8 cellular contexts compared by ENCODE assay signal in the genomic region with DNA sequence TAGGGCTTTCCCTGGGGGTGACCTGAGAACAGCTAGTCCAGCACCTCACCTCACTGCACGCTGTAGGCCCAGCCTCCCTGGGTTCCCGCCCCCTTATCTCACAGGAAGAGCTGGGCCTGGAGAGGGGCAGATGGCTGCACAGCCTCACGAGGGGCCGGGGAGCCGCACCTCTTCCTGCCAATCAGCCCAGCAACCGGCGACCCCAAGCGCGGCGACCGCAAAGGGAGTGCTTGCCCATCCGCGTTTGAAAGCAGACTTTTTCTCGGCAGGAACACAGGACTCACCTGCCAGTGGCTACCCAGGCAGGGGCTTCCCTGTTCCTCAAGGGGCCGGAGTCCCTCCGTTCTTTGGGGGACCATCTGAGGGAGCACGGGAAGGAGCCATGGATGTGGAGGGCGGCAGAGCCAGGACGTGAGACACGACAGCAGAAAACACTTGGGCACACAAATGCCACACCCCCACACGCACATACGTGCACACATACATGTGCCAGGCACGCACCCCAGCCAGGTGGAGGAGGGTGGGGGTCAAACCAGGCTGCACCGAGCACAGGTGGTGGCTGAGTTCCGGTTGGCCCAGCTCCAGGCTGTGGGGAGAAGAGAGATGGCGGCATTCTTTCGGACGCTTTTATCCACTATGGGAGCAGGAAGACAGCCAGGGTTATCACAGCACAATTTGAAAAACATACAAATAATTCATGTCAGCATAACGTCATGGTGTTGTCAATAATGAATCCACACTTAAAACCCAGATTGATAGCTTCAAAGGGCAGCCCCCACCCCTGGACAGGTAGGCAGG. TPM values are rescaled to one million over a fixed set of nuclear protein-coding genes. Genes with fewer than 3 reads are reported as not detected.
DNase-seq lines count a peak whose midpoint lies in the region; ATAC-seq, FAIRE-seq and TF ChIP-seq lines count a peak whose summit lies in the region.

No MANE protein-coding gene starts in this region.

- TF ChIP-seq RAD21 in HepG2 (CRISPR knock-in tag; IDR thresholded peaks at IDR 0.05): no peak

- H3K4me3 Mint-ChIP-seq in T-cell (peak overlapping the region; percentile 45 to 83 (median 57)), endothelial cell (ENCODE audit: unreplicated experiment) (no peak overlapping the region)

- peak overlapping the region; percentile 90 to 91 for H3K27ac Mint-ChIP-seq in T-cell
- H3K27ac Mint-ChIP-seq in endothelial cell (ENCODE audit: unreplicated experiment): no peak overlapping the region

- H3K27ac ChIP-seq in HepG2 (ENCODE audit: extremely low read length, insufficient read depth, low read length) (no peak overlapping the region), right lobe of liver (peak overlapping the region in 1 of 3 donors; percentile 13)

- H4K20me1 ChIP-seq in HepG2 (ENCODE audit: insufficient read depth, low read length): no peaks in the 10 kb centered on the region

- TF ChIP-seq EP300 in HepG2 (IDR thresholded peaks at IDR 0.05; ENCODE audit: low read depth in 2 of 2, low read length in 2 of 2): no peak
- TF ChIP-seq EP300 in HepG2 (CRISPR knock-in tag; IDR thresholded peaks at IDR 0.05; ENCODE audit: borderline replicate concordance): no peak

- in situ Hi-C loops in HepG2 (cut with HindIII; ENCODE audit: extremely low pct_ligation_motif_present, low pct_unique_long_range_greater_than_20kb): loop anchor here (10.0 kb wide), 1 partner anchor 143 kb away; the partner anchor contains the start of gene UBAC1

- no peak overlapping the region for H3K4me2 ChIP-seq in HepG2 (ENCODE audit: low read depth, low read length)

- peaks cover 39% of the 10 kb centered on the region for H3K4me1 ChIP-seq in HepG2 (ENCODE audit: insufficient read depth, low read length)
- H3K4me1 ChIP-seq in right lobe of liver: peaks cover 0 to 13% (median 5%) of the 10 kb centered on the region in 4 donors

- no peak for TF ChIP-seq CTCF in HepG2 (CRISPR knock-in tag; IDR thresholded peaks at IDR 0.05)
- TF ChIP-seq CTCF in right lobe of liver (IDR thresholded peaks at IDR 0.05): no peak
- no peak for TF ChIP-seq CTCF in endothelial cell (IDR thresholded peaks at IDR 0.05; ENCODE audit: unreplicated experiment)

- 75% methylated on average over 18 of the region's 29 CpGs for WGBS in HepG2 (ENCODE audit: low lambda C conversion rate)
- WGBS in right lobe of liver (ENCODE audit: insufficient coverage, low coverage, low lambda C conversion rate, missing lambda C conversion rate): 0% methylated on average over 1 of the region's 29 CpGs

- H3K4me3 ChIP-seq in HepG2 (replicated peaks in 1 of 3; ENCODE audit: insufficient read depth in 1 of 3, low read depth in 2 of 3, low read length in 3 of 3): no peak overlapping the region
- no peak overlapping the region for H3K4me3 ChIP-seq in right lobe of liver

- ATAC-seq in HepG2: no peak
- ATAC-seq in right lobe of liver: no peak
- ATAC-seq in T-cell (replicated peaks in 1 of 4): peak; percentile 20 to 36 (median 28)
- no peak for ATAC-seq in HG02884 (IDR thresholded peaks at IDR 0.05; ENCODE audit: unreplicated experiment)

- no peaks in the 10 kb centered on the region for H3K9me3 ChIP-seq in HepG2 (ENCODE audit: low read length)
- H3K9me3 ChIP-seq in right lobe of liver: no peaks in the 10 kb centered on the region

- H2AFZ ChIP-seq in HepG2 (ENCODE audit: low read length): no peak overlapping the region

- TF ChIP-seq POLR2A in HepG2 (IDR thresholded peaks at IDR 0.05; ENCODE audit: insufficient read depth in 1 of 2, low read depth in 2 of 2, low read length in 2 of 2): no peak
- TF ChIP-seq POLR2A in right lobe of liver (IDR thresholded peaks at IDR 0.05): no peak

- no peaks in the 10 kb centered on the region for H3K36me3 Mint-ChIP-seq in T-cell
- H3K36me3 Mint-ChIP-seq in endothelial cell (ENCODE audit: low read depth, unreplicated experiment): no peaks in the 10 kb centered on the region

- H3K9me3 Mint-ChIP-seq in T-cell (no peaks in the 10 kb centered on the region), endothelial cell (ENCODE audit: unreplicated experiment) (no peaks in the 10 kb centered on the region)

- BruUV-seq in HepG2 (replicated peaks; lab: Mats Ljungman, UMichigan): no TSS peak

- H3K27me3 ChIP-seq in HepG2 (ENCODE audit: control insufficient read depth in 1 of 2, insufficient read depth in 2 of 2, low read length in 2 of 2): peaks cover 6 to 28% of the 10 kb centered on the region in 2 experiments; a peak in 4 of 5 replicates
- H3K27me3 ChIP-seq in right lobe of liver: no peaks in the 10 kb centered on the region

- CTCF ChIA-PET in HepG2 (lab: Yijun Ruan, JAX; ENCODE audit: low intra/inter-chr PET ratio, low total read pairs): no interaction called here
- CTCF ChIA-PET in T-cell (lab: Charles Lee): interaction anchor here in 1 of 2 donors (0.7 kb wide), 1 partner anchor 9 kb away, joined by 3 read pairs; no protein-coding TSS in a partner anchor

- DNase-seq in HepG2 (ENCODE audit: low spot score) (no peak), right lobe of liver (no peak), T-cell (peak in 25 of 34 experiments; percentile 11 to 61 (median 40)), ureter (ENCODE audit: low spot score) (peak; percentile 79), COLO829 (ENCODE audit: low spot score) (no peak), endothelial cell (ENCODE audit: low spot score) (no peak)
- peak; percentile 22 for DNase-seq in effector CD8-positive, alpha-beta T cell (lab: John Stamatoyannopoulos, UW)

- intact Hi-C loops in HepG2 (cut with micrococcal nuclease; ENCODE audit: unreplicated experiment) (no loop called here), right lobe of liver (cut with DNase I) (no loop called here)

- H3K36me3 ChIP-seq in HepG2 (replicated peaks in 1 of 2; ENCODE audit: control insufficient read depth in 1 of 2, insufficient read depth in 2 of 2, low read length in 2 of 2) (no peaks in the 10 kb centered on the region), right lobe of liver (no peaks in the 10 kb centered on the region)

- H3K9ac ChIP-seq in HepG2 (ENCODE audit: insufficient read depth, low read depth, low read length): no peak overlapping the region

- H3K27me3 Mint-ChIP-seq in T-cell: no peaks in the 10 kb centered on the region
- H3K27me3 Mint-ChIP-seq in endothelial cell (ENCODE audit: unreplicated experiment): peaks cover 10% of the 10 kb centered on the region

- no peaks in the 10 kb centered on the region for H3K79me2 ChIP-seq in HepG2 (ENCODE audit: insufficient read depth, low read length)

- no peak for FAIRE-seq in HepG2 (lab: Jason Lieb, UNC)

- POLR2A ChIA-PET in HepG2 (lab: Yijun Ruan, JAX): interaction anchor here (2.4 kb wide), 1 partner anchor 10 kb away, joined by 8 read pairs; no protein-coding TSS in a partner anchor
- POLR2A ChIA-PET in T-cell (lab: Charles Lee): no interaction called here

- H3K4me1 Mint-ChIP-seq in T-cell: peaks cover 53 to 56% (median 55%) of the 10 kb centered on the region in 3 donors
- no peaks in the 10 kb centered on the region for H3K4me1 Mint-ChIP-seq in endothelial cell (ENCODE audit: unreplicated experiment)

RNA-seq across cellular contexts. Expression of gene TMEM250, which starts 11.3 kb away (rescaled TPM):
- total RNA-seq in HepG2 (2016; rRNA removed; fragmentation: Illumina TruSeq; extraction: Trizol) (12.0 and 13.9 TPM in 2 replicates), right lobe of liver (10 to 100 TPM; 12.4 to 29.7 (median 15.4) TPM), T-cell (10 to 100 TPM; 21.0 to 77.9 (median 63.0) TPM), ureter (31.8 TPM), endothelial cell (ENCODE audit: unreplicated experiment) (33.6 TPM)
- 7.7 and 7.9 TPM in 2 replicates for total RNA-seq in HepG2 (2016; cell fraction: cytosol; rRNA removed; fragmentation: Illumina TruSeq; extraction: Trizol; ENCODE audit: low read depth)
- 9.6 and 13.9 TPM in 2 replicates for total RNA-seq in HepG2 (2016; cell fraction: insoluble cytoplasmic fraction; rRNA removed; fragmentation: Illumina TruSeq; extraction: Trizol)
- total RNA-seq in HepG2 (2016; cell fraction: membrane; rRNA removed; fragmentation: Illumina TruSeq; extraction: Trizol): 17.8 and 22.1 TPM in 2 replicates
- 10.1 and 11.0 TPM in 2 replicates for total RNA-seq in HepG2 (2016; cell fraction: nucleus; rRNA removed; fragmentation: Illumina TruSeq; extraction: Trizol)
- 5.5 and 7.1 TPM in 2 replicates for polyA plus RNA-seq in HepG2 (2011; rRNA removed)
- polyA plus RNA-seq in HepG2 (2011; cell fraction: cytosol; rRNA removed): 7.1 and 10.4 TPM in 2 replicates
- polyA plus RNA-seq in HepG2 (2011; cell fraction: nucleus; rRNA removed): 9.4 and 12.5 TPM in 2 replicates
- polyA plus RNA-seq in HepG2 (2012): 6.0 and 9.5 TPM in 2 replicates
- 6.4 and 8.1 TPM in 2 replicates for polyA plus RNA-seq in HepG2 (2016; cell fraction: cytosol; fragmentation: Illumina TruSeq; extraction: Trizol; ENCODE audit: low read depth)
- polyA plus RNA-seq in HepG2 (2016; cell fraction: insoluble cytoplasmic fraction; fragmentation: Illumina TruSeq; extraction: Trizol; ENCODE audit: low read depth): 14.5 and 15.8 TPM in 2 replicates
- polyA plus RNA-seq in HepG2 (2016; cell fraction: membrane; fragmentation: Illumina TruSeq; extraction: Trizol; ENCODE audit: low read depth): 14.9 and 17.1 TPM in 2 replicates
- 14.9 and 17.4 TPM in 2 replicates for polyA plus RNA-seq in HepG2 (2016; cell fraction: nucleus; fragmentation: Illumina TruSeq; extraction: Trizol; ENCODE audit: insufficient read depth, low read depth)
- polyA minus RNA-seq in HepG2 (2011; rRNA and poly(A)+ RNA removed; ENCODE audit: low replicate concordance): 18.3 and 50.6 TPM in 2 replicates
- 7.9 and 8.8 TPM in 2 replicates for polyA minus RNA-seq in HepG2 (2011; cell fraction: cytosol; rRNA and poly(A)+ RNA removed)
- 4.7 and 8.0 TPM in 2 replicates for polyA minus RNA-seq in HepG2 (2011; cell fraction: nucleus; rRNA and poly(A)+ RNA removed)

RNA-seq across cellular contexts. Expression of gene NACC2, which starts 12.3 kb away (rescaled TPM):
- 10.5 and 12.3 TPM in 2 replicates for total RNA-seq in HepG2 (2016; rRNA removed; fragmentation: Illumina TruSeq; extraction: Trizol)
- total RNA-seq in HepG2 (2016; cell fraction: cytosol; rRNA removed; fragmentation: Illumina TruSeq; extraction: Trizol; ENCODE audit: low read depth): 2.1 and 2.2 TPM in 2 replicates
- total RNA-seq in HepG2 (2016; cell fraction: insoluble cytoplasmic fraction; rRNA removed; fragmentation: Illumina TruSeq; extraction: Trizol): 9.0 and 12.3 TPM in 2 replicates
- total RNA-seq in HepG2 (2016; cell fraction: membrane; rRNA removed; fragmentation: Illumina TruSeq; extraction: Trizol): 5.3 TPM in 2 replicates
- 8.0 and 9.6 TPM in 2 replicates for total RNA-seq in HepG2 (2016; cell fraction: nucleus; rRNA removed; fragmentation: Illumina TruSeq; extraction: Trizol)
- polyA plus RNA-seq in HepG2 (2011; rRNA removed): 5.9 and 6.3 TPM in 2 replicates
- polyA plus RNA-seq in HepG2 (2011; cell fraction: cytosol; rRNA removed): 4.1 and 5.8 TPM in 2 replicates
- 28.9 and 40.8 TPM in 2 replicates for polyA plus RNA-seq in HepG2 (2011; cell fraction: nucleus; rRNA removed)
- 6.2 and 7.1 TPM in 2 replicates for polyA plus RNA-seq in HepG2 (2012)
- polyA plus RNA-seq in HepG2 (2016; cell fraction: cytosol; fragmentation: Illumina TruSeq; extraction: Trizol; ENCODE audit: low read depth): 0.80 TPM in 2 replicates
- 8.9 and 10.6 TPM in 2 replicates for polyA plus RNA-seq in HepG2 (2016; cell fraction: insoluble cytoplasmic fraction; fragmentation: Illumina TruSeq; extraction: Trizol; ENCODE audit: low read depth)
- 2.4 and 2.5 TPM in 2 replicates for polyA plus RNA-seq in HepG2 (2016; cell fraction: membrane; fragmentation: Illumina TruSeq; extraction: Trizol; ENCODE audit: low read depth)
- polyA plus RNA-seq in HepG2 (2016; cell fraction: nucleus; fragmentation: Illumina TruSeq; extraction: Trizol; ENCODE audit: insufficient read depth, low read depth): 15.3 and 15.7 TPM in 2 replicates
- polyA minus RNA-seq in HepG2 (2011; rRNA and poly(A)+ RNA removed; ENCODE audit: low replicate concordance): 14.5 and 16.4 TPM in 2 replicates
- polyA minus RNA-seq in HepG2 (2011; cell fraction: cytosol; rRNA and poly(A)+ RNA removed): 9.2 and 9.6 TPM in 2 replicates
- polyA minus RNA-seq in HepG2 (2011; cell fraction: nucleus; rRNA and poly(A)+ RNA removed): 10.6 and 13.4 TPM in 2 replicates
- 10 to 100 TPM; 10.9 to 25.8 (median 13.8) TPM for total RNA-seq in right lobe of liver
- total RNA-seq in T-cell: 10 to 100 TPM in 3 of 5 donors, 1 to 10 TPM in 2; 4.2 to 11.7 (median 11.3) TPM
- total RNA-seq in ureter: 36.0 TPM
- total RNA-seq in endothelial cell (ENCODE audit: unreplicated experiment): 9.6 TPM

Comparison
In these comparisons a context has a peak if more than half of its experiments do, and no peak if none do; other contexts are left out.
1. ATAC-seq: peak in T-cell (4 of 4); none in HepG2 (single experiment), right lobe of liver (0 of 4) and HG02884 (single experiment).
2. DNase-seq: peak in T-cell (25 of 34), effector CD8-positive, alpha-beta T cell (single experiment) and ureter (single experiment); none in HepG2 (single experiment), right lobe of liver (0 of 3), COLO829 (single experiment) and endothelial cell (single experiment).